20 cellular contexts compared by ENCODE assay signal in genomic region chr4:76762136-76763130, GRCh38.
A peak's percentile ranks its signal among the peaks of the same experiment; 100 is the strongest.
DNase-seq lines count a peak whose midpoint lies in the region; ATAC-seq and TF ChIP-seq lines count a peak whose summit lies in the region.
"Had no signal": no experiment of that assay in that cellular context is flagged by ENCODE, and none has a peak within 500 bp of the region (broad histone marks: within the 10 kb centered on the region; RNA-seq: fewer than 3 reads in every experiment).

No MANE protein-coding gene starts in this region.

- 85% methylated on average over 4 of the region's 4 CpGs for WGBS in esophagus muscularis mucosa
- 57% methylated on average over 4 of the region's 4 CpGs for WGBS in smooth muscle cell (ENCODE audit: low lambda C conversion rate)

- H3K9ac ChIP-seq in muscle layer of colon (ENCODE audit: low read length) = no peak overlapping the region
- H3K9ac ChIP-seq in smooth muscle cell (ENCODE audit: low read depth) = no peak overlapping the region

- H3F3A ChIP-seq in smooth muscle cell (ENCODE audit: low read depth) = peaks cover 23% of the 10 kb centered on the region

- H3K4me1 Mint-ChIP-seq in activated naive CD8-positive, alpha-beta T cell treated with anti-CD3 and anti-CD28 coated beads for 36 hours = peaks cover 12% of the 10 kb centered on the region

- H3K79me2 ChIP-seq in smooth muscle cell (ENCODE audit: low read depth) = no peaks in the 10 kb centered on the region

- H3K27me3 ChIP-seq in esophagus muscularis mucosa (no peaks in the 10 kb centered on the region), muscle layer of colon (ENCODE audit: control insufficient read depth in 1 of 2, insufficient read depth in 2 of 2, low read length in 2 of 2) (no peaks in the 10 kb centered on the region), smooth muscle cell (ENCODE audit: low read depth) (no peaks in the 10 kb centered on the region)

- ATAC-seq in HG02642 (IDR thresholded peaks at IDR 0.05; ENCODE audit: poor library complexity, unreplicated experiment) (no peak), GM18867 (IDR thresholded peaks at IDR 0.05; ENCODE audit: unreplicated experiment) (no peak)
- ATAC-seq: SK-N-SH treated with all-trans-retinoic acid at 6 μM for 48 hours had no signal

- H2AFZ ChIP-seq in smooth muscle cell (ENCODE audit: low read depth) = no peak overlapping the region

- peaks cover 10% of the 10 kb centered on the region for H3K27me3 Mint-ChIP-seq in activated naive CD8-positive, alpha-beta T cell treated with anti-CD3 and anti-CD28 coated beads for 36 hours

- peak overlapping the region in 3 of 4 donors; percentile 20 to 26 (median 24) for H3K27ac ChIP-seq in esophagus muscularis mucosa (replicated peaks in 1 of 4)
- peak overlapping the region; percentile 33 for H3K27ac ChIP-seq in muscle layer of colon (ENCODE audit: low read depth, low read length)
- peak overlapping the region; percentile 85 for H3K27ac ChIP-seq in smooth muscle cell (ENCODE audit: low read depth)
- H3K27ac ChIP-seq: C4-2B had no signal

- no peaks in the 10 kb centered on the region for H4K20me1 ChIP-seq in smooth muscle cell (ENCODE audit: low read depth)

- H3K36me3 Mint-ChIP-seq in activated naive CD8-positive, alpha-beta T cell treated with anti-CD3 and anti-CD28 coated beads for 36 hours = no peaks in the 10 kb centered on the region

- no peak for TF ChIP-seq POLR2A in esophagus muscularis mucosa (IDR thresholded peaks at IDR 0.05; ENCODE audit: low read depth)

- H3K4me3 Mint-ChIP-seq in activated naive CD8-positive, alpha-beta T cell treated with anti-CD3 and anti-CD28 coated beads for 36 hours = no peak overlapping the region

- peak; percentile 93 for DNase-seq in NCI-H226
- no peak for DNase-seq in esophagus muscularis mucosa (ENCODE audit: extremely low spot score)
- no peak for DNase-seq in smooth muscle cell (lab: John Stamatoyannopoulos, UW; ENCODE audit: unreplicated experiment)
- no peak for DNase-seq in activated naive CD8-positive, alpha-beta T cell treated with anti-CD3 and anti-CD28 coated beads for 36 hours
- DNase-seq in NCI-H526 (lab: John Stamatoyannopoulos, UW) = no peak
- DNase-seq: ACHN, AML-193, DMS 273 treated with DMSO at 0.1 percent for 48 hours, DND-41, NCI-H1105, NCI-H2081, NCI-H748 treated with DMSO at 0.1 percent for 48 hours, OCI-M1, SHP77 had no signal

- H3K36me3 ChIP-seq in esophagus muscularis mucosa (peaks cover 6 to 22% (median 12%) of the 10 kb centered on the region in 4 donors), muscle layer of colon (ENCODE audit: insufficient read depth, low read length) (peaks cover 13% of the 10 kb centered on the region), smooth muscle cell (ENCODE audit: low read depth) (no peaks in the 10 kb centered on the region)
- H3K36me3 ChIP-seq: HAP-1 had no signal

- H3K4me3 ChIP-seq in esophagus muscularis mucosa (no peak overlapping the region), muscle layer of colon (ENCODE audit: low read depth in 1 of 2, low read length in 2 of 2) (no peak overlapping the region), smooth muscle cell (no peak overlapping the region)
- H3K4me3 ChIP-seq: HAP-1 had no signal

- H3K4me1 ChIP-seq in esophagus muscularis mucosa (peaks cover 4 to 51% (median 40%) of the 10 kb centered on the region in 4 donors), muscle layer of colon (ENCODE audit: insufficient read depth, low read length) (peaks cover 15% of the 10 kb centered on the region), smooth muscle cell (ENCODE audit: low read depth) (peaks cover 12% of the 10 kb centered on the region)
- H3K4me1 ChIP-seq: HAP-1 had no signal

- no peak overlapping the region for H3K27ac Mint-ChIP-seq in activated naive CD8-positive, alpha-beta T cell treated with anti-CD3 and anti-CD28 coated beads for 36 hours

- intact Hi-C loops in esophagus muscularis mucosa (cut with DNase I) = loop anchor here (10.0 kb wide), 1 partner anchor 282 kb away; no protein-coding TSS in a partner anchor

- H3K4me2 ChIP-seq in smooth muscle cell = no peak overlapping the region

- H3K9me3 Mint-ChIP-seq in activated naive CD8-positive, alpha-beta T cell treated with anti-CD3 and anti-CD28 coated beads for 36 hours = no peaks in the 10 kb centered on the region

- no peak for TF ChIP-seq EP300 in esophagus muscularis mucosa (IDR thresholded peaks at IDR 0.05)

- H3K9me3 ChIP-seq in esophagus muscularis mucosa (no peaks in the 10 kb centered on the region), muscle layer of colon (ENCODE audit: low read length) (no peaks in the 10 kb centered on the region), smooth muscle cell (replicated peaks; ENCODE audit: low read depth) (no peaks in the 10 kb centered on the region)
- H3K9me3 ChIP-seq: HAP-1 had no signal

- TF ChIP-seq CTCF in esophagus muscularis mucosa (IDR thresholded peaks at IDR 0.05) = no peak
- TF ChIP-seq CTCF in smooth muscle cell (IDR thresholded peaks at IDR 0.05; ENCODE audit: borderline replicate concordance, insufficient read depth, poor library complexity, severe bottlenecking) = no peak

Comparison
In these comparisons a context has a peak if more than half of its experiments do, and no peak if none do; other contexts are left out.
1. H3K27ac ChIP-seq: peak in every context shown above with its lines; median percentile 85 in smooth muscle cell; 33 in muscle layer of colon; 24 in esophagus muscularis mucosa.